8 cellular contexts compared by ENCODE assay signal in the genomic region with DNA sequence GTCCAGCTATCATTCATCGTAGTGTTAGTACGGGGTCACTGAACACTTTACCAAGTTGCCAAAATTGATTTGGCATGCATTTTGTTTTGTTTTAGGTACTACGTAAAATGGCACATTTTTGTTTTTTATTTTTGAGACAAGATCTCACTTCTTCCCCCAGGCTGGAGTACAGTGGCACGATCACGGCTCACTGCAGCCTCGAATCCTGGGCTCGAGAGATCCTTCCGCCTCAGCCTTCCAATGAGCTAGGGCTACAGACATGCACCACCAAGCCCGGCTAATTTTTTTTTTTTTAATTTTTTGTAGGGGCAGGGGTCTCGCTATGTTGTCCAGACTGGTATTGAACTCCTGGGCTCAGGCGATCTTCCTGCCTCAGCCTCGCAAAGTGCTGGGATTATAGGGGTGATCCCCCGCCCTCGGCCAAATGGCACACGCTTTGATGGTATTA. TPM values are rescaled to one million over a fixed set of nuclear protein-coding genes. Genes with fewer than 3 reads are reported as not detected.
DNase-seq lines count a peak whose midpoint lies in the region; ATAC-seq and TF ChIP-seq lines count a peak whose summit lies in the region.

No MANE protein-coding gene starts in this region.

- intact Hi-C loops in activated T-helper 1 cell treated with anti-CD3 and anti-CD28 coated beads, Interleukin-12 subunit alpha, Interleukin-12 subunit beta, Interleukin-2, Interleukin-4 antibody, amounts not matched to agents 30 ng/mL and 10 ng/mL and 1 ng/mL, durations not matched to agents 14 hours and 24 hours and 36 hours (cut with micrococcal nuclease) = loop anchor here (5.0 kb wide), 2 partner anchors 147 to 603 kb away; partner anchors contain the start of gene ODC1

- peak overlapping the region; percentile 42 for H3K9ac ChIP-seq in iPS-15b (ENCODE audit: low read depth, low read length)

- H3K4me1 Mint-ChIP-seq in activated T-helper 1 cell treated with anti-CD3 and anti-CD28 coated beads, Interleukin-12 subunit alpha, Interleukin-12 subunit beta, Interleukin-2, Interleukin-4 antibody, amounts not matched to agents 30 ng/mL and 10 ng/mL and 1 ng/mL, durations not matched to agents 14 hours and 24 hours and 36 hours (ENCODE audit: low read depth) = peaks cover 46% of the 10 kb centered on the region

- H3K36me3 ChIP-seq in iPS-15b (ENCODE audit: control insufficient read depth, insufficient read depth, low read length) = peaks cover 5% of the 10 kb centered on the region

- DNase-seq in AG09309 (ENCODE audit: low read depth) (no peak), SKM-1 treated with dmso at 0.1 percent for 144 hours (lab: John Stamatoyannopoulos, UW; ENCODE audit: unreplicated experiment) (no peak), AG20443 (ENCODE audit: low spot score) (no peak)
- DNase-seq in activated T-helper 1 cell treated with anti-CD3 and anti-CD28 coated beads, Interleukin-12 subunit alpha, Interleukin-12 subunit beta, Interleukin-2, Interleukin-4 antibody, amounts not matched to agents 30 ng/mL and 10 ng/mL and 1 ng/mL, durations not matched to agents 14 hours and 24 hours and 36 hours (ENCODE audit: low spot score) = no peak
- DNase-seq in stimulated activated naive CD8-positive, alpha-beta T cell treated with anti-CD3 and anti-CD28 coated beads, Interleukin-15, Interleukin-2, amounts not matched to agents 100 U/mL and 50 U/mL, for 24 hours = peak; percentile 13

- H3K4me3 ChIP-seq in AG09309 (ENCODE audit: control insufficient read depth, low read depth, low read length) (peak overlapping the region; percentile 89), iPS-15b (ENCODE audit: low read depth, low read length) (peak overlapping the region; percentile 75)

- H3K27ac Mint-ChIP-seq in activated T-helper 1 cell treated with anti-CD3 and anti-CD28 coated beads, Interleukin-12 subunit alpha, Interleukin-12 subunit beta, Interleukin-2, Interleukin-4 antibody, amounts not matched to agents 30 ng/mL and 10 ng/mL and 1 ng/mL, durations not matched to agents 14 hours and 24 hours and 36 hours = peak overlapping the region; percentile 93

- H3K27me3 ChIP-seq in iPS-15b (ENCODE audit: control insufficient read depth, insufficient read depth, low read length) = no peaks in the 10 kb centered on the region

- H3K4me3 Mint-ChIP-seq in activated T-helper 1 cell treated with anti-CD3 and anti-CD28 coated beads, Interleukin-12 subunit alpha, Interleukin-12 subunit beta, Interleukin-2, Interleukin-4 antibody, amounts not matched to agents 30 ng/mL and 10 ng/mL and 1 ng/mL, durations not matched to agents 14 hours and 24 hours and 36 hours = peak overlapping the region; percentile 91

- no peak for TF ChIP-seq CTCF in AG09309 (IDR thresholded peaks at IDR 0.05; ENCODE audit: control insufficient read depth, insufficient read depth, low read depth, low read length, missing control alignments)

- H3K4me1 ChIP-seq in iPS-15b (ENCODE audit: control insufficient read depth, insufficient read depth, low read length) = no peaks in the 10 kb centered on the region

- H3K27me3 Mint-ChIP-seq in activated T-helper 1 cell treated with anti-CD3 and anti-CD28 coated beads, Interleukin-12 subunit alpha, Interleukin-12 subunit beta, Interleukin-2, Interleukin-4 antibody, amounts not matched to agents 30 ng/mL and 10 ng/mL and 1 ng/mL, durations not matched to agents 14 hours and 24 hours and 36 hours (ENCODE audit: insufficient read depth) = no peaks in the 10 kb centered on the region

- ATAC-seq in HG03025 (IDR thresholded peaks at IDR 0.05; ENCODE audit: low FRiP score, unreplicated experiment) (peak; percentile 5), HG02623 (IDR thresholded peaks at IDR 0.05; ENCODE audit: unreplicated experiment) (no peak)
- no peak for ATAC-seq in stimulated activated naive CD8-positive, alpha-beta T cell treated with anti-CD3 and anti-CD28 coated beads, Interleukin-15, Interleukin-2, amounts not matched to agents 100 U/mL and 50 U/mL, for 24 hours

- no peaks in the 10 kb centered on the region for H3K9me3 Mint-ChIP-seq in activated T-helper 1 cell treated with anti-CD3 and anti-CD28 coated beads, Interleukin-12 subunit alpha, Interleukin-12 subunit beta, Interleukin-2, Interleukin-4 antibody, amounts not matched to agents 30 ng/mL and 10 ng/mL and 1 ng/mL, durations not matched to agents 14 hours and 24 hours and 36 hours

- H3K36me3 Mint-ChIP-seq in activated T-helper 1 cell treated with anti-CD3 and anti-CD28 coated beads, Interleukin-12 subunit alpha, Interleukin-12 subunit beta, Interleukin-2, Interleukin-4 antibody, amounts not matched to agents 30 ng/mL and 10 ng/mL and 1 ng/mL, durations not matched to agents 14 hours and 24 hours and 36 hours (ENCODE audit: low read depth) = peaks cover 23% of the 10 kb centered on the region

- no peaks in the 10 kb centered on the region for H3K9me3 ChIP-seq in iPS-15b (ENCODE audit: control insufficient read depth, insufficient read depth, low read length)

RNA-seq across cellular contexts. Expression of gene TAF1B, which starts 0.8 kb away (rescaled TPM):
- total RNA-seq in activated T-helper 1 cell treated with anti-CD3 and anti-CD28 coated beads, Interleukin-12 subunit alpha, Interleukin-12 subunit beta, Interleukin-2, Interleukin-4 antibody, amounts not matched to agents 30 ng/mL and 10 ng/mL and 1 ng/mL, durations not matched to agents 14 hours and 24 hours and 36 hours = 23.3 and 25.1 TPM in 2 replicates
